28 cellular contexts compared by ENCODE assay signal in the genomic region with DNA sequence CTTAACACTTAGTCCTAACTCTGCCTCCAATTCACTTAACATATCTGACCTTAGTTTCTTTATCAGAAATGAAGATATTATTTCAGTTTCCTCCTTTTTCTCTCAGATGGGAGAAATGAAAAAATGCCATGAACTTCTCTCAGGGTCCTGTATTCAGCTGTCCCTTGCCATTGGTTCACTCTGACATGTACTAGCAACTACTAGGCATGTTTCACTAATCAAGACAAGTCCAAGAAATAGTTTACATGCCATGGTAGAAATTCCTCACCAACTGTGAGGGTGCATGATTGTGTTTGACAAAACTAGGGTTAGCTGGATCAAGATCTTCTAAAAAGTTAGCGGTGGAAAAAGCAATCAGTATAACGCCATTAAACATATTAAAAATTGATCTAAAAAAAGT.
"Had no signal": no experiment of that assay in that cellular context is flagged by ENCODE, and none has a peak within 500 bp of the region (broad histone marks: within the 10 kb centered on the region; RNA-seq: fewer than 3 reads in every experiment).

No MANE protein-coding gene starts in this region.

- H3K4me3 Mint-ChIP-seq: immature natural killer cell; memory B cell; naive B cell; naive thymus-derived CD8-positive, alpha-beta T cell had no signal

- DNase-seq: dermis blood vessel endothelial cell; dorsolateral prefrontal cortex; effector CD4-positive, alpha-beta T cell; effector memory CD4-positive, alpha-beta T cell; erythroblast; esophagus squamous epithelium; foreskin fibroblast; heart left ventricle; hypothalamus; immature natural killer cell; islet precursor cell; left cardiac atrium; left lung; left ventricle myocardium superior; lower lobe of right lung; mesendoderm; midbrain; mucosa of descending colon; naive B cell; naive thymus-derived CD8-positive, alpha-beta T cell had no signal

- H3K9me3 ChIP-seq: esophagus squamous epithelium, gastroesophageal sphincter, heart left ventricle, left lung, lower lobe of right lung, mucosa of descending colon had no signal

- H3K36me3 Mint-ChIP-seq: immature natural killer cell; memory B cell; naive B cell; naive thymus-derived CD8-positive, alpha-beta T cell had no signal

- H3K27ac ChIP-seq: coronary artery, dorsolateral prefrontal cortex, epithelial cell of prostate, esophagus squamous epithelium, gastroesophageal sphincter, heart left ventricle, hepatocyte, left lung, lower lobe of right lung had no signal

- H3K4me1 Mint-ChIP-seq: immature natural killer cell, memory B cell had no signal

- ATAC-seq: esophagus mucosa; gastroesophageal sphincter; heart left ventricle; left cardiac atrium; left lung; left ventricle myocardium superior; lower lobe of right lung; mucosa of descending colon; naive thymus-derived CD8-positive, alpha-beta T cell had no signal

- FAIRE-seq: endothelial cell of umbilical vein, frontal cortex had no signal

- H2AFZ ChIP-seq: hepatocyte had no signal

- H3K79me2 ChIP-seq: hepatocyte had no signal

- H3K4me2 ChIP-seq: hepatocyte had no signal

- H3K36me3 ChIP-seq: esophagus squamous epithelium, gastroesophageal sphincter, heart left ventricle, left lung, lower lobe of right lung had no signal

- H3K9me3 Mint-ChIP-seq: immature natural killer cell; memory B cell; naive thymus-derived CD8-positive, alpha-beta T cell had no signal

- H3K4me3 ChIP-seq: coronary artery, dorsolateral prefrontal cortex, esophagus squamous epithelium, gastroesophageal sphincter, heart left ventricle, hepatocyte, left lung, lower lobe of right lung, mucosa of descending colon had no signal

- H3K27ac Mint-ChIP-seq: immature natural killer cell; memory B cell; naive B cell; naive thymus-derived CD8-positive, alpha-beta T cell had no signal

- H3K4me1 ChIP-seq: esophagus squamous epithelium, gastroesophageal sphincter, heart left ventricle, left lung, lower lobe of right lung had no signal

- H3K27me3 ChIP-seq: dorsolateral prefrontal cortex, esophagus squamous epithelium, gastroesophageal sphincter, hepatocyte had no signal
